Comparison of ENCODE assay signal across 8 cellular contexts in the genomic region with DNA sequence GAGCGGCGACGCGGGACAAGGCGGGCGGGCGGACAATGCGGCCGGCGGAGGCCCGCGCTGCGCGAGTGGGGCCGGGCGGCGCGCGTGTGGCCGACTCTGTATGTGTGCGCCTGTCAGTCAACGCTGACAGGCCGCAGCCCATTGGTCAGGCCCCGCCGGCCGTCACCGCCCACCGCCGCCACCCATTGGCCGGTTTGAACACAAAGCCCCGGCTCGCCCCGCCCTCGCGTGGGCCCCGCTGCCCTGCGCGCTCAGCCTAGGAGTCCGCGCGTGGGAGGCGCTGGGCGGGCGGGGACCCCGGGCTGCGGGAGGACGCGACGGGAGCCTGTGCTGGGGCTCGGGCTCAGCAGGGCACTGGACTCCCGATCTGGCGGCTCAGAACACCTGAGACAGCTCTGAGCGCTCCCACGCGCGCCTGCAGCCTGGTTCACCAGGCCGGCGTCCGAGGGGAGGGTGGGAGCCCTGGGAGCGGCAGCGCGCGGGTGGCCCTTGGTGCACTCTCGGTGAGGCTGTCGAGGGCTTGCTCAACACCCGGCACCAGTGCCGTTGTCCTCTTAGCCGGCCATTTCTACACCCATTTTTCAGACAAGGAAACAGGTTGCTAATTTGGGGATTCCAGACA. TPM values are rescaled to one million over a fixed set of nuclear protein-coding genes. Genes with fewer than 3 reads are reported as not detected.
DNase-seq lines count a peak whose midpoint lies in the region; ATAC-seq and TF ChIP-seq lines count a peak whose summit lies in the region.

A gene with protein sequence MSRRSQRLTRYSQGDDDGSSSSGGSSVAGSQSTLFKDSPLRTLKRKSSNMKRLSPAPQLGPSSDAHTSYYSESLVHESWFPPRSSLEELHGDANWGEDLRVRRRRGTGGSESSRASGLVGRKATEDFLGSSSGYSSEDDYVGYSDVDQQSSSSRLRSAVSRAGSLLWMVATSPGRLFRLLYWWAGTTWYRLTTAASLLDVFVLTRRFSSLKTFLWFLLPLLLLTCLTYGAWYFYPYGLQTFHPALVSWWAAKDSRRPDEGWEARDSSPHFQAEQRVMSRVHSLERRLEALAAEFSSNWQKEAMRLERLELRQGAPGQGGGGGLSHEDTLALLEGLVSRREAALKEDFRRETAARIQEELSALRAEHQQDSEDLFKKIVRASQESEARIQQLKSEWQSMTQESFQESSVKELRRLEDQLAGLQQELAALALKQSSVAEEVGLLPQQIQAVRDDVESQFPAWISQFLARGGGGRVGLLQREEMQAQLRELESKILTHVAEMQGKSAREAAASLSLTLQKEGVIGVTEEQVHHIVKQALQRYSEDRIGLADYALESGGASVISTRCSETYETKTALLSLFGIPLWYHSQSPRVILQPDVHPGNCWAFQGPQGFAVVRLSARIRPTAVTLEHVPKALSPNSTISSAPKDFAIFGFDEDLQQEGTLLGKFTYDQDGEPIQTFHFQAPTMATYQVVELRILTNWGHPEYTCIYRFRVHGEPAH (minus strand): TSS at position 88 of the 622 bp plus-strand sequence. CDS start 3,370 bp downstream, outside the sequence.

- H3K36me3 Mint-ChIP-seq in CD4-positive, alpha-beta T cell (ENCODE audit: low read depth): peaks cover 47% of the 10 kb centered on the region

- H3K9me3 ChIP-seq in CD4-positive, alpha-beta T cell (ENCODE audit: control insufficient read depth, low read length): no peaks in the 10 kb centered on the region
- H3K9me3 ChIP-seq in Panc1 (ENCODE audit: control insufficient read depth, insufficient read depth, low read depth, low read length) (no peaks in the 10 kb centered on the region), esophagus muscularis mucosa (no peaks in the 10 kb centered on the region), muscle layer of duodenum (ENCODE audit: control insufficient read depth in 1 of 2, low read length in 2 of 2) (no peaks in the 10 kb centered on the region)

- intact Hi-C loops in CD4-positive, alpha-beta T cell (cut with DNase I, micrococcal nuclease): loop anchor here (1.0 to 5.0 kb wide), 3 partner anchors 38 to 86 kb away; a partner anchor contains a TSS
- intact Hi-C loops in Panc1 (cut with micrococcal nuclease; ENCODE audit: unreplicated experiment): no loop called here
- intact Hi-C loops in esophagus muscularis mucosa (cut with DNase I): loop anchor here (2.0 kb wide), 1 partner anchor 49 kb away; no protein-coding TSS in a partner anchor

- H3K27me3 Mint-ChIP-seq in CD4-positive, alpha-beta T cell: no peaks in the 10 kb centered on the region

- TF ChIP-seq POLR2A in esophagus muscularis mucosa (IDR thresholded peaks at IDR 0.05; ENCODE audit: low read depth): peak; percentile 67

- peaks cover 69% of the 10 kb centered on the region for H3K4me1 Mint-ChIP-seq in CD4-positive, alpha-beta T cell (ENCODE audit: low read depth)

- 0% methylated on average over 31 of the region's 68 CpGs for WGBS in esophagus muscularis mucosa

- H3K4me3 Mint-ChIP-seq in CD4-positive, alpha-beta T cell: peak within 1 kb of the TSS; percentile 99

- H3K27ac ChIP-seq in CD4-positive, alpha-beta T cell (ENCODE audit: low read depth, low read length): peak within 1 kb of the TSS; percentile 81
- H3K27ac ChIP-seq in Panc1 (ENCODE audit: low read length): peak within 1 kb of the TSS; percentile 82
- H3K27ac ChIP-seq in esophagus muscularis mucosa (replicated peaks in 1 of 4): peak within 1 kb of the TSS; percentile 91 to 100 (median 98)
- peak within 1 kb of the TSS; percentile 94 for H3K27ac ChIP-seq in muscle layer of duodenum (ENCODE audit: low read length)

- POLR2A ChIA-PET in CD4-positive, alpha-beta T cell (lab: Charles Lee): interaction anchor here (1.2 to 25.2 kb wide), 7 partner anchors 8 to 87 kb away, joined by 3 to 752 read pairs (median 20); a partner anchor contains a TSS
- POLR2A ChIA-PET in Panc1 (lab: Charles Lee): no interaction called here

- CTCF ChIA-PET in CD4-positive, alpha-beta T cell (lab: Charles Lee): interaction anchor here (0.7 to 3.9 kb wide), 7 partner anchors 10 to 484 kb away, joined by 3 to 20 read pairs (median 3); a partner anchor contains a TSS
- CTCF ChIA-PET in Panc1 (lab: Charles Lee): no interaction called here

- no peak for TF ChIP-seq EP300 in esophagus muscularis mucosa (IDR thresholded peaks at IDR 0.05)

- H3K9me3 Mint-ChIP-seq in CD4-positive, alpha-beta T cell: no peaks in the 10 kb centered on the region

- peaks cover 9% of the 10 kb centered on the region; the same call in 1 of the 2 replicates for H3K4me1 ChIP-seq in Panc1 (ENCODE audit: control insufficient read depth, insufficient read depth, low read length)
- peaks cover 31 to 58% (median 50%) of the 10 kb centered on the region in 4 donors for H3K4me1 ChIP-seq in esophagus muscularis mucosa
- H3K4me1 ChIP-seq in muscle layer of duodenum (ENCODE audit: control insufficient read depth in 1 of 2, insufficient read depth in 2 of 2, low read length in 2 of 2): peaks cover 8 to 35% of the 10 kb centered on the region in 2 donors

- H3K27ac Mint-ChIP-seq in CD4-positive, alpha-beta T cell: peak within 1 kb of the TSS; percentile 99

- in situ Hi-C loops in Panc1 (cut with HindIII; ENCODE audit: low pct_unique_long_range_greater_than_20kb, low sequenced_read_pairs): no loop called here

- peak within 1 kb of the TSS; percentile 61 to 69 for H3K4me3 ChIP-seq in Panc1 (ENCODE audit: low read depth in 2 of 2, low read length in 2 of 2)
- H3K4me3 ChIP-seq in esophagus muscularis mucosa: peak within 1 kb of the TSS; percentile 70 to 82 (median 78)
- peak within 1 kb of the TSS; percentile 65 to 79 for H3K4me3 ChIP-seq in muscle layer of duodenum (ENCODE audit: low read depth in 1 of 2, low read length in 2 of 2)

- H3K27me3 ChIP-seq in CD4-positive, alpha-beta T cell (ENCODE audit: control insufficient read depth, insufficient read depth, low read length): no peaks in the 10 kb centered on the region
- H3K27me3 ChIP-seq in Panc1 (ENCODE audit: control insufficient read depth, insufficient read depth, low read length): no peaks in the 10 kb centered on the region
- no peaks in the 10 kb centered on the region for H3K27me3 ChIP-seq in esophagus muscularis mucosa
- no peaks in the 10 kb centered on the region for H3K27me3 ChIP-seq in muscle layer of duodenum (ENCODE audit: low read depth, low read length)

- no peak for TF ChIP-seq CTCF in CD4-positive, alpha-beta T cell (IDR thresholded peaks at IDR 0.05)
- TF ChIP-seq CTCF in Panc1 (IDR thresholded peaks at IDR 0.05) (no peak), esophagus muscularis mucosa (IDR thresholded peaks at IDR 0.05) (no peak)

- no peaks in the 10 kb centered on the region for H3K36me3 ChIP-seq in Panc1 (ENCODE audit: control insufficient read depth, insufficient read depth, low read length)
- H3K36me3 ChIP-seq in esophagus muscularis mucosa: peaks cover 19 to 27% (median 20%) of the 10 kb centered on the region in 4 donors
- H3K36me3 ChIP-seq in muscle layer of duodenum (ENCODE audit: control insufficient read depth in 1 of 2, insufficient read depth in 2 of 2, low read length in 2 of 2): peaks cover 7 to 16% of the 10 kb centered on the region in 2 donors

- peak; percentile 85 to 96 (median 90) for DNase-seq in CD4-positive, alpha-beta T cell
- no peak for DNase-seq in Panc1 (ENCODE audit: low read depth, low spot score)
- peak; percentile 94 to 96 for DNase-seq in activated T-cell treated with anti-CD3 and anti-CD28 coated beads, Interleukin-2, amount 50 U/mL, for 48 hours
- peak; percentile 99 for DNase-seq in esophagus muscularis mucosa (ENCODE audit: extremely low spot score)
- DNase-seq in stimulated activated CD8-positive, alpha-beta memory T cell treated with anti-CD3 and anti-CD28 coated beads, Interleukin-7, amount 100 ng/mL, for 24 hours (ENCODE audit: low read depth): peak; percentile 80

- BruUV-seq in Panc1 (replicated peaks; lab: Mats Ljungman, UMichigan): no TSS peak

- peak; percentile 63 for ATAC-seq in CD4-positive, alpha-beta T cell (ENCODE audit: poor library complexity)
- peak; percentile 75 for ATAC-seq in GM19324 (IDR thresholded peaks at IDR 0.05; ENCODE audit: low FRiP score, unreplicated experiment)
- ATAC-seq in HG03520 (IDR thresholded peaks at IDR 0.05; ENCODE audit: unreplicated experiment): peak; percentile 47
- peak; percentile 95 for ATAC-seq in Panc1

RNA-seq across cellular contexts. Expression of the gene that starts here (rescaled TPM):
- 100 to 1,000 TPM; 440 to 453 TPM for total RNA-seq in CD4-positive, alpha-beta T cell
- total RNA-seq in Panc1 (2021; ENCODE audit: unreplicated experiment): 45.1 TPM
- 46.4 TPM for polyA plus RNA-seq in Panc1 (2012; ENCODE audit: insufficient read length)
- total RNA-seq in esophagus muscularis mucosa: 100 to 1,000 TPM; 417 to 598 (median 449) TPM
